1 cellular context compared by ENCODE assay signal in the genomic region with DNA sequence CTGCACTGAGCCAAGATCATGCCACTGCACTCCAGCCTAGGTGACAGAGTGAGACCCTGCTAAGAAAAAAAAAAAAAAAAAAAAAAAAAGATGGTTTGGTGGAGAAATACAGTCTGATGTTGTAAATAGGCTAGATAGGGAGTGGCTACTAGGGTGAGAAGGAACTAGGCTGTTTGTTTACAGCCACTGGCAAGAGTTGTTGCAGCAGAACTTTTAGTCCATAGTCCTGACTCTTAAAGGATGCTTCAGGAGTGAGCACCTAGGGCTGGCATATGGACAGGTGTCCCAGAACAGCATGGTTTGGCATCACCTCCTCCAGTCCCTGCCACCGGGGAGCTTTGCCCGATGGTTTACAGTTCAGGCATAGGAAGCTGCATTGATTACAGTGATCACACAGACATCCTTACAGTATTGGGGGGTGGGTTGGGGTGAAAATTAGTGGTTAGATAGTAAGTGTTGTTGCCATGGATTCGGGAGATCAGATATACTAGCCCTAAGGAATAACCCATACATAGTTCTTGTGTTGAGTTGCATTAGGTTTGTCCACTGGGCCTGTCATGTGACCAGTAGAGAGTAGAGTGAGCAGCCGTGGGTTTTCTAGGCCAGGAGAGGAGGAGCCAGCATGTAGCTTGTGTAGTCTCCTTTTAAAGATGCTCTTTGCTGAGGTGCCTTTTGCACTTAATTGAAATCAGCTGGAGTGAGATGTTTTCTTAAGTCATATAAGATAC.
TF ChIP-seq lines count a peak whose summit lies in the region.

No MANE protein-coding gene starts in this region.

TF ChIP-seq in HepG2, 621 proteins besides CTCF, POLR2A, EP300 and RAD21 (continued from another document):
- TF ChIP-seq THAP11 (CRISPR knock-in tag; IDR thresholded peaks at IDR 0.05) = no peak
- no peak for TF ChIP-seq ZNF343 (CRISPR knock-in tag; IDR thresholded peaks at IDR 0.05)
- TF ChIP-seq, protein P1, sequence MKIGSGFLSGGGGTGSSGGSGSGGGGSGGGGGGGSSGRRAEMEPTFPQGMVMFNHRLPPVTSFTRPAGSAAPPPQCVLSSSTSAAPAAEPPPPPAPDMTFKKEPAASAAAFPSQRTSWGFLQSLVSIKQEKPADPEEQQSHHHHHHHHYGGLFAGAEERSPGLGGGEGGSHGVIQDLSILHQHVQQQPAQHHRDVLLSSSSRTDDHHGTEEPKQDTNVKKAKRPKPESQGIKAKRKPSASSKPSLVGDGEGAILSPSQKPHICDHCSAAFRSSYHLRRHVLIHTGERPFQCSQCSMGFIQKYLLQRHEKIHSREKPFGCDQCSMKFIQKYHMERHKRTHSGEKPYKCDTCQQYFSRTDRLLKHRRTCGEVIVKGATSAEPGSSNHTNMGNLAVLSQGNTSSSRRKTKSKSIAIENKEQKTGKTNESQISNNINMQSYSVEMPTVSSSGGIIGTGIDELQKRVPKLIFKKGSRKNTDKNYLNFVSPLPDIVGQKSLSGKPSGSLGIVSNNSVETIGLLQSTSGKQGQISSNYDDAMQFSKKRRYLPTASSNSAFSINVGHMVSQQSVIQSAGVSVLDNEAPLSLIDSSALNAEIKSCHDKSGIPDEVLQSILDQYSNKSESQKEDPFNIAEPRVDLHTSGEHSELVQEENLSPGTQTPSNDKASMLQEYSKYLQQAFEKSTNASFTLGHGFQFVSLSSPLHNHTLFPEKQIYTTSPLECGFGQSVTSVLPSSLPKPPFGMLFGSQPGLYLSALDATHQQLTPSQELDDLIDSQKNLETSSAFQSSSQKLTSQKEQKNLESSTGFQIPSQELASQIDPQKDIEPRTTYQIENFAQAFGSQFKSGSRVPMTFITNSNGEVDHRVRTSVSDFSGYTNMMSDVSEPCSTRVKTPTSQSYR (CRISPR knock-in tag; IDR thresholded peaks at IDR 0.05; ENCODE audit: borderline replicate concordance) = no peak
- TF ChIP-seq ZFP36L2 (CRISPR knock-in tag; IDR thresholded peaks at IDR 0.05) = no peak
- TF ChIP-seq, protein P2, sequence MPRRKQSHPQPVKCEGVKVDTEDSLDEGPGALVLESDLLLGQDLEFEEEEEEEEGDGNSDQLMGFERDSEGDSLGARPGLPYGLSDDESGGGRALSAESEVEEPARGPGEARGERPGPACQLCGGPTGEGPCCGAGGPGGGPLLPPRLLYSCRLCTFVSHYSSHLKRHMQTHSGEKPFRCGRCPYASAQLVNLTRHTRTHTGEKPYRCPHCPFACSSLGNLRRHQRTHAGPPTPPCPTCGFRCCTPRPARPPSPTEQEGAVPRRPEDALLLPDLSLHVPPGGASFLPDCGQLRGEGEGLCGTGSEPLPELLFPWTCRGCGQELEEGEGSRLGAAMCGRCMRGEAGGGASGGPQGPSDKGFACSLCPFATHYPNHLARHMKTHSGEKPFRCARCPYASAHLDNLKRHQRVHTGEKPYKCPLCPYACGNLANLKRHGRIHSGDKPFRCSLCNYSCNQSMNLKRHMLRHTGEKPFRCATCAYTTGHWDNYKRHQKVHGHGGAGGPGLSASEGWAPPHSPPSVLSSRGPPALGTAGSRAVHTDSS (CRISPR knock-in tag; conservative IDR thresholded peaks at IDR 0.05) = no peak
- no peak for TF ChIP-seq HNRNPL (IDR thresholded peaks at IDR 0.05; ENCODE audit: low read depth, low read length)
- TF ChIP-seq PAF1 (CRISPR knock-in tag; IDR thresholded peaks at IDR 0.05) = no peak
TF ChIP-seq in HepG2: peak in this region for 0.
